Comparison of ENCODE assay signal across 9 cellular contexts in genomic region chr22:23240639-23241389, GRCh38.
DNase-seq lines count a peak whose midpoint lies in the region; ATAC-seq, FAIRE-seq and TF ChIP-seq lines count a peak whose summit lies in the region.
"Had no signal": no experiment of that assay in that cellular context is flagged by ENCODE, and none has a peak within 500 bp of the region (broad histone marks: within the 10 kb centered on the region; RNA-seq: fewer than 3 reads in every experiment).

No MANE protein-coding gene starts in this region.

- H3K36me3 Mint-ChIP-seq in Calu3 (ENCODE audit: insufficient read depth, unreplicated experiment) (peaks cover 17% of the 10 kb centered on the region), naive B cell (peaks cover 0 to 8% of the 10 kb centered on the region in 2 donors)

- peaks cover 90% of the 10 kb centered on the region for H3K79me2 ChIP-seq in K562 (ENCODE audit: control insufficient read depth, insufficient read depth, low read length)

- no peak overlapping the region for H2AFZ ChIP-seq in K562 (ENCODE audit: low read depth, low read length)

- H3K27me3 Mint-ChIP-seq in Calu3 (ENCODE audit: unreplicated experiment) = no peaks in the 10 kb centered on the region
- H3K27me3 Mint-ChIP-seq in naive B cell = no peaks in the 10 kb centered on the region

- H3K9me3 ChIP-seq in K562 (replicated peaks; ENCODE audit: control insufficient read depth, insufficient read depth, low read depth, low read length) = peaks cover 8% of the 10 kb centered on the region
- H3K9me3 ChIP-seq: pancreas had no signal

- TF ChIP-seq CTCF in Calu3 (IDR thresholded peaks at IDR 0.05; ENCODE audit: unreplicated experiment) (no peak), K562 (IDR thresholded peaks at IDR 0.05 in 2 of 3, conservative IDR thresholded peaks at IDR 0.05 in 1 of 3; ENCODE audit: insufficient read depth in 2 of 3, low read depth in 1 of 3, low read length in 3 of 3) (no peak)

- BruUV-seq in Calu3 (replicated peaks; lab: Mats Ljungman, UMichigan) (no TSS peak), K562 (replicated peaks; lab: Mats Ljungman, UMichigan) (no TSS peak)

- H3K27me3 ChIP-seq in K562 (ENCODE audit: control insufficient read depth in 2 of 2, insufficient read depth in 2 of 2, low read length in 2 of 2) = no peaks in the 10 kb centered on the region
- H3K27me3 ChIP-seq: pancreas had no signal

- H3K36me3 ChIP-seq in K562 (ENCODE audit: control insufficient read depth, insufficient read depth, low read length) = peaks cover 19% of the 10 kb centered on the region; the same call in 2 of the 3 replicates
- H3K36me3 ChIP-seq: pancreas had no signal

- peak overlapping the region in 1 of 2 experiments; percentile 60; a peak in 2 of 4 replicates for H3K9ac ChIP-seq in K562 (ENCODE audit: insufficient read depth in 1 of 2, low read depth in 2 of 2, low read length in 2 of 2)

- ATAC-seq in K562 = peak; percentile 36
- peak; percentile 18 to 29 for ATAC-seq in naive B cell (ENCODE audit: low read depth in 2 of 2)
- no peak for ATAC-seq in HG03521 (IDR thresholded peaks at IDR 0.05; ENCODE audit: unreplicated experiment)
- no peak for ATAC-seq in GM21515 (IDR thresholded peaks at IDR 0.05; ENCODE audit: unreplicated experiment)
- ATAC-seq: pancreas had no signal

- no peak for TF ChIP-seq RAD21 in K562 (CRISPR knock-in tag; conservative IDR thresholded peaks at IDR 0.05 in 1 of 2, IDR thresholded peaks at IDR 0.05 in 1 of 2)

- POLR2A ChIA-PET in K562 (lab: Yijun Ruan, JAX) = interaction anchor here (0.9 to 80.1 kb wide), 4 partner anchors 10 to 54 kb away, joined by 4 to 3476 read pairs (median 204); partner anchors contain the start of genes BCR and RAB36

- intact Hi-C loops in Calu3 (cut with micrococcal nuclease; ENCODE audit: unreplicated experiment) = loop anchor here (10.0 kb wide), 1 partner anchor 56 kb away; the partner anchor contains the start of gene BCR
- intact Hi-C loops in K562 (cut with micrococcal nuclease) = loop anchor here (2.0 kb wide), 1 partner anchor 14 kb away; no protein-coding TSS in a partner anchor

- no peak for TF ChIP-seq EP300 in K562 (IDR thresholded peaks at IDR 0.05; ENCODE audit: low read length)

- peaks cover 69% of the 10 kb centered on the region for H4K20me1 ChIP-seq in K562 (replicated peaks; ENCODE audit: control insufficient read depth, insufficient read depth, low read length)

- peak; percentile 24 for DNase-seq in Calu3
- DNase-seq in M059J (ENCODE audit: low read depth) = peak; percentile 5
- peak; percentile 64 to 89 (median 66) for DNase-seq in K562 (ENCODE audit: extremely low read depth in 1 of 4, low spot score in 3 of 4)
- DNase-seq in naive B cell = no peak
- no peak for DNase-seq in putamen (ENCODE audit: low spot score)
- DNase-seq in NOMO-1 treated with dmso at 0.1 percent for 144 hours (lab: John Stamatoyannopoulos, UW; ENCODE audit: unreplicated experiment) = no peak

- H3K27ac Mint-ChIP-seq in Calu3 (ENCODE audit: unreplicated experiment) (no peak overlapping the region), naive B cell (peak overlapping the region; percentile 5 to 88 (median 74))

- H3K4me1 ChIP-seq in K562 (replicated peaks in 1 of 2; ENCODE audit: control insufficient read depth in 2 of 2, insufficient read depth in 2 of 2, low read length in 2 of 2) = peaks cover 22 to 44% of the 10 kb centered on the region in 2 experiments

- H3K9me1 ChIP-seq in K562 (ENCODE audit: control insufficient read depth, insufficient read depth, low read length) = peaks cover 58% of the 10 kb centered on the region

- no peak overlapping the region for H3K4me3 Mint-ChIP-seq in Calu3 (ENCODE audit: low read depth, unreplicated experiment)
- H3K4me3 Mint-ChIP-seq in naive B cell = peak overlapping the region in 3 of 8 donors; percentile 20 to 64 (median 35)

- in situ Hi-C loops in K562 (cut with MboI) = no loop called here

- H3K9me3 Mint-ChIP-seq in Calu3 (ENCODE audit: low read depth, unreplicated experiment) (no peaks in the 10 kb centered on the region), naive B cell (peaks cover 0 to 2% (median 0%) of the 10 kb centered on the region in 7 donors)

- CTCF ChIA-PET in Calu3 (lab: Charles Lee) (no interaction called here), K562 (lab: Yijun Ruan, JAX; ENCODE audit: low intra/inter-chr PET ratio) (interaction anchor here (1.4 kb wide), 1 partner anchor 62 kb away, joined by 3 read pairs; no protein-coding TSS in a partner anchor)

- H3K4me2 ChIP-seq in K562 (ENCODE audit: insufficient read depth, low read length) = no peak overlapping the region

- no peak for TF ChIP-seq POLR2A in K562 (conservative IDR thresholded peaks at IDR 0.05)

- H3K4me1 Mint-ChIP-seq in Calu3 (ENCODE audit: low read depth, unreplicated experiment) = peaks cover 41% of the 10 kb centered on the region
- peaks cover 44 to 65% (median 63%) of the 10 kb centered on the region in 3 donors for H3K4me1 Mint-ChIP-seq in naive B cell

- no peak overlapping the region for H3K27ac ChIP-seq in K562 (ENCODE audit: extremely low read depth, low read depth, low read length)
- H3K27ac ChIP-seq: pancreas had no signal

- FAIRE-seq in K562 (lab: Jason Lieb, UNC) = peak; percentile 69
- FAIRE-seq: pancreas had no signal

- H3K4me3 ChIP-seq in K562 = no peak overlapping the region
- H3K4me3 ChIP-seq: pancreas had no signal

- WGBS in K562 (ENCODE audit: insufficient coverage, low coverage, missing lambda C conversion rate) = 72% methylated on average over 13 of the region's 13 CpGs

TF ChIP-seq in K562, 482 proteins besides CTCF, POLR2A, EP300 and RAD21:
- no peak for TF ChIP-seq ZNF707 (CRISPR knock-in tag; conservative IDR thresholded peaks at IDR 0.05)
- no peak for TF ChIP-seq MED1 (CRISPR knock-in tag; IDR thresholded peaks at IDR 0.05; ENCODE audit: borderline replicate concordance)
- TF ChIP-seq STAT6 (CRISPR knock-in tag; IDR thresholded peaks at IDR 0.05) = peak; percentile 47; the same call in 1 of the 2 replicates
- no peak for TF ChIP-seq GABPA (tag; conservative IDR thresholded peaks at IDR 0.05; ENCODE audit: low read depth)
- no peak for TF ChIP-seq ZNF766 (CRISPR knock-in tag; conservative IDR thresholded peaks at IDR 0.05)

Comparison
In these comparisons a context has a peak if more than half of its experiments do, and no peak if none do; other contexts are left out.
1. DNase-seq: peak in Calu3 (single experiment), M059J (single experiment) and K562 (4 of 4); none in naive B cell (single experiment), putamen (single experiment) and NOMO-1 treated with dmso at 0.1 percent for 144 hours (single experiment).
2. ATAC-seq: peak in K562 (single experiment) and naive B cell (2 of 2); none in HG03521 (single experiment) and GM21515 (single experiment).